8 cellular contexts compared by ENCODE assay signal in the genomic region with DNA sequence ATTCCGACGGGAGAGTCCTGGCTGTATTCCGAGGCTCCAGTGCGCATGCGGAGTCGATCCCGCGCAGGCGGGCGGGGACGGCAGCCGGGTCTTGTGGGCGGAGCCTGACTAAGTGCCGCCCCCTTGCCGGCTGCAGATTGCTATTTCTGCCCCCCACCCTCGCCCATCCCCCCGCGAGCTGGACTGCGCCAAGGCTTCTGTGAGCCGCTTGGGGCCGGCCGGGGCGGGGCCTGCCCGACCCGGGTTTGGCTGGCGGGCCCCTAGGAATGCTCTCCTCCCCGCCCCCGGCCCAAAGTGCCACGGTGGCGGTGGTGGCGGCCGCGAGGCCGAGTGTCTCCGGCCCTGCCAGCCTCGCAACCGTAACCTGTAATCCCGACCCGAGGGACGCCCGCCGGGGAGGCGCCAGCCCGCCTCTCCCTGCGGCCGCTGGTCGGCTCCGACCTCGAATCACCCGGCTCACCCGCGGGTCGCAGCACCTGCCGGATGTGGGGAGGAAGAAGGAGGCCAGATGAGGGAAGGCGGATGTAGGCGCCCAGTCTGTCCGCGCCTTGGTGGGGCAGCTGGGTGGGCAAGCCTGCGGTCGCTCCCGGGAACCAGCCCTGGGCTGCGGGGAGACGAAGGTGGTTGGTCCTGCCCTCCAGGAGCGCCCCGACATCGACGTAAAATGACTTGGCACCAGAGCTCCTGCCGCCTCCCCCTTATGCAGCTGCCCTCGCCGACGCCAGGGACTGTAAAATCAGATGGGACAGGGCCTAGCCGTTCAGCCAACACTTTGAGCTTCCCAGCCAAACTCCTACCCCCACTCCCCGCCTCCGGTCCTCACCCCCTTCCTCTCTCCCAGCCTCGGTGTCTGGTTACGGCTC. TPM values are rescaled to one million over a fixed set of nuclear protein-coding genes. Genes with fewer than 3 reads are reported as not detected.
DNase-seq lines count a peak whose midpoint lies in the region; ATAC-seq and TF ChIP-seq lines count a peak whose summit lies in the region.

No MANE protein-coding gene starts in this region.

- peaks cover 9% of the 10 kb centered on the region for H3K4me1 ChIP-seq in ovary (ENCODE audit: insufficient read depth)

- 2 to 3% (median 3%) methylated on average over 62 to 76 of the region's 76 CpGs for WGBS in ovary, 3 donors

- no peak for TF ChIP-seq POLR2A in ovary (IDR thresholded peaks at IDR 0.05)

- TF ChIP-seq EP300 in ovary (IDR thresholded peaks at IDR 0.05), result no peak

- DNase-seq in G401 (ENCODE audit: low spot score), result peak; percentile 84
- DNase-seq in RPMI8226, result peak; percentile 95
- peak; percentile 83 to 96 (median 92) for DNase-seq in head of caudate nucleus
- peak; percentile 91 to 95 (median 94) for DNase-seq in ovary
- peak; percentile 97 for DNase-seq in type B pancreatic cell (ENCODE audit: extremely low spot score, unreplicated experiment)

- no peaks in the 10 kb centered on the region for H3K9me3 Mint-ChIP-seq in activated naive CD4-positive, alpha-beta T cell treated with anti-CD3 and anti-CD28 coated beads, Interleukin-2, amount 50 U/mL, for 24 hours
- no peaks in the 10 kb centered on the region for H3K9me3 Mint-ChIP-seq in type B pancreatic cell

- H3K36me3 ChIP-seq in KOPT-K1 (ENCODE audit: insufficient read depth, low read length), result peaks cover 19% of the 10 kb centered on the region
- H3K36me3 ChIP-seq in ovary, result no peaks in the 10 kb centered on the region

- TF ChIP-seq CTCF in ovary (IDR thresholded peaks at IDR 0.05) (no peak), type B pancreatic cell (conservative IDR thresholded peaks at IDR 0.05) (no peak)

- in situ Hi-C loops in G401 (cut with HindIII; ENCODE audit: low sequenced_read_pairs), result no loop called here

- no peaks in the 10 kb centered on the region for H3K36me3 Mint-ChIP-seq in activated naive CD4-positive, alpha-beta T cell treated with anti-CD3 and anti-CD28 coated beads, Interleukin-2, amount 50 U/mL, for 24 hours
- no peaks in the 10 kb centered on the region for H3K36me3 Mint-ChIP-seq in type B pancreatic cell

- H3K4me1 Mint-ChIP-seq in activated naive CD4-positive, alpha-beta T cell treated with anti-CD3 and anti-CD28 coated beads, Interleukin-2, amount 50 U/mL, for 24 hours, result peaks cover 28% of the 10 kb centered on the region
- H3K4me1 Mint-ChIP-seq in type B pancreatic cell (ENCODE audit: unreplicated experiment), result peaks cover 40% of the 10 kb centered on the region

- ATAC-seq in GM21786 (IDR thresholded peaks at IDR 0.05; ENCODE audit: unreplicated experiment), result peak; percentile 56

- H3K27ac ChIP-seq in KOPT-K1 (ENCODE audit: low read depth, low read length, poor library complexity, severe bottlenecking), result peak overlapping the region; percentile 99
- H3K27ac ChIP-seq in ovary, result peak overlapping the region; percentile 58 to 76

- H3K27me3 ChIP-seq in ovary, result peaks cover 3% of the 10 kb centered on the region

- peak overlapping the region; percentile 83 for H3K4me3 ChIP-seq in ovary

- peak overlapping the region; percentile 98 for H3K4me3 Mint-ChIP-seq in activated naive CD4-positive, alpha-beta T cell treated with anti-CD3 and anti-CD28 coated beads, Interleukin-2, amount 50 U/mL, for 24 hours
- peak overlapping the region; percentile 98 for H3K4me3 Mint-ChIP-seq in type B pancreatic cell

- peaks cover 21% of the 10 kb centered on the region for H3K27me3 Mint-ChIP-seq in activated naive CD4-positive, alpha-beta T cell treated with anti-CD3 and anti-CD28 coated beads, Interleukin-2, amount 50 U/mL, for 24 hours
- H3K27me3 Mint-ChIP-seq in type B pancreatic cell, result peaks cover 31% of the 10 kb centered on the region

- H3K9me3 ChIP-seq in KOPT-K1 (ENCODE audit: insufficient read depth, low read length, poor library complexity, severe bottlenecking) (no peaks in the 10 kb centered on the region), ovary (no peaks in the 10 kb centered on the region)

- H3K27ac Mint-ChIP-seq in activated naive CD4-positive, alpha-beta T cell treated with anti-CD3 and anti-CD28 coated beads, Interleukin-2, amount 50 U/mL, for 24 hours, result peak overlapping the region; percentile 94
- peak overlapping the region; percentile 96 for H3K27ac Mint-ChIP-seq in type B pancreatic cell

- intact Hi-C loops in head of caudate nucleus (cut with DNase I), result loop anchor here (10.0 kb wide), 1 partner anchor 46 kb away; no protein-coding TSS in a partner anchor
- intact Hi-C loops in ovary (cut with DNase I), result loop anchor here in 1 of 4 donors (5.0 kb wide), 1 partner anchor 64 kb away; the partner anchor contains the start of gene LZTS2

RNA-seq across cellular contexts. Expression of gene KAZALD1, which starts 0.6 kb away (rescaled TPM):
- total RNA-seq in G401 (2014; rRNA removed; shearing (Covaris generic)), result 105 and 145 TPM in 2 replicates
- total RNA-seq in ovary, result 1 to 10 TPM in 2 of 7 donors, under 1 TPM in 3, not detected in 2; 0.57 to 1.4 (median 0.94) TPM
- 1 to 10 TPM in 1 of 2 donors, under 1 TPM in 1; 0.46 to 1.9 TPM for polyA plus RNA-seq in ovary
- total RNA-seq in type B pancreatic cell (ENCODE audit: low replicate concordance), result 6.9 and 17.1 TPM in 2 replicates

RNA-seq across cellular contexts. Expression of gene SFXN3, which starts 30.1 kb away (rescaled TPM):
- total RNA-seq in G401 (2014; rRNA removed; shearing (Covaris generic)), result 58.9 and 65.7 TPM in 2 replicates
- 10 to 100 TPM; 20.2 to 47.0 (median 28.6) TPM for total RNA-seq in ovary
- 10 to 100 TPM; 26.5 to 51.5 TPM for polyA plus RNA-seq in ovary
- total RNA-seq in type B pancreatic cell (ENCODE audit: low replicate concordance), result 15.3 and 25.7 TPM in 2 replicates

RNA-seq across cellular contexts. Expression of gene PDZD7, which starts 30.3 kb away (rescaled TPM):
- total RNA-seq in G401 (2014; rRNA removed; shearing (Covaris generic)), result 2.4 and 4.5 TPM in 2 replicates
- 1 to 10 TPM in 2 of 7 donors, under 1 TPM in 5; 0.56 to 1.2 (median 0.74) TPM for total RNA-seq in ovary
- polyA plus RNA-seq in ovary, result under 1 TPM; 0.07 to 0.44 TPM
- total RNA-seq in type B pancreatic cell (ENCODE audit: low replicate concordance), result 1.4 and 2.0 TPM in 2 replicates

Comparison
In these comparisons a context has a peak if more than half of its experiments do, and no peak if none do; other contexts are left out.
1. Peak in every context shown above with its lines: DNase-seq, ATAC-seq, H3K4me3 ChIP-seq and H3K27ac ChIP-seq.